12 cellular contexts compared by ENCODE assay signal in the genomic region with DNA sequence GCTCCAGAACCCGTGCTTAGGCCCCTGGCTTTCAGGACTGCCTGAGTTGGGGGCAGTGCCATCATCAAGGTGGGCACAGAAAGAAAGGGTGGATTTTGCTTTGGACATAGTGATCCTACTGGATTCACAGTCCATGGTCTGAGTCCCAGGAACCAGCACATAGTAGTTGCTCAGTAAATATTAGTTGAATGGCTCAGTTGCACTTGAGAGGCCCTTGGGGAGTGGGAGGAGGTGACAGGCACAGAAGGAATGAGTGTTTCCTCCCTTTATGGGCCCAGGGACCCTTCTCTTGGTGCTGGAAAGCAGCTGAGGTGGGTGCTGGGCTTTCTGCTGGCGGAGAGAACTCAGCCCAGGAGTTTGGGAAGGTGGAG. TPM values are rescaled to one million over a fixed set of nuclear protein-coding genes. Genes with fewer than 3 reads are reported as not detected.
DNase-seq lines count a peak whose midpoint lies in the region; ATAC-seq and TF ChIP-seq lines count a peak whose summit lies in the region.
"Had no signal": no experiment of that assay in that cellular context is flagged by ENCODE, and none has a peak within 500 bp of the region (broad histone marks: within the 10 kb centered on the region; RNA-seq: fewer than 3 reads in every experiment).

No MANE protein-coding gene starts in this region.

- peaks cover 74% of the 10 kb centered on the region for H3K4me1 Mint-ChIP-seq in mesothelial cell of epicardium

- peaks cover 29% of the 10 kb centered on the region for H3K4me1 ChIP-seq in body of pancreas
- peaks cover 51 to 87% of the 10 kb centered on the region in 2 donors for H3K4me1 ChIP-seq in thyroid gland

- H3K36me3 Mint-ChIP-seq in mesothelial cell of epicardium, result peaks cover 1% of the 10 kb centered on the region
- H3K36me3 Mint-ChIP-seq: natural killer cell treated with Interleukin-12 subunit alpha and Interleukin-12 subunit beta and Interleukin-15 and Interleukin-18, amount 100 ng/mL, for 72 hours had no signal

- H3K9me3 Mint-ChIP-seq in mesothelial cell of epicardium, result no peaks in the 10 kb centered on the region
- H3K9me3 Mint-ChIP-seq: GM23338; natural killer cell treated with Interleukin-12 subunit alpha and Interleukin-12 subunit beta and Interleukin-15 and Interleukin-18, amount 100 ng/mL, for 72 hours had no signal

- DNase-seq in body of pancreas, result no peak
- no peak for DNase-seq in mesothelial cell of epicardium (ENCODE audit: low spot score in 2 of 2, unreplicated experiment in 2 of 2)
- no peak for DNase-seq in thyroid gland
- no peak for DNase-seq in SK-N-DZ (ENCODE audit: low spot score)
- no peak for DNase-seq in NCI-H446 (lab: John Stamatoyannopoulos, UW)
- DNase-seq in medulla oblongata (ENCODE audit: extremely low spot score), result no peak
- DNase-seq: cortex of kidney had no signal

- H3K36me3 ChIP-seq in body of pancreas (replicated peaks in 1 of 2; ENCODE audit: insufficient read depth in 1 of 2, low read depth in 2 of 2), result no peaks in the 10 kb centered on the region
- no peaks in the 10 kb centered on the region for H3K36me3 ChIP-seq in thyroid gland

- H3K9me3 ChIP-seq in body of pancreas (no peaks in the 10 kb centered on the region), thyroid gland (no peaks in the 10 kb centered on the region)

- H3K27me3 ChIP-seq in body of pancreas (no peaks in the 10 kb centered on the region), thyroid gland (no peaks in the 10 kb centered on the region)

- H3K27ac ChIP-seq in body of pancreas (peak overlapping the region in 3 of 4 donors; percentile 38 to 60 (median 44)), thyroid gland (peak overlapping the region; percentile 80 to 99 (median 97))
- H3K27ac ChIP-seq: HL-60 had no signal

- H3K27ac Mint-ChIP-seq in mesothelial cell of epicardium, result peak overlapping the region; percentile 85
- H3K27ac Mint-ChIP-seq: GM23338; natural killer cell treated with Interleukin-12 subunit alpha and Interleukin-12 subunit beta and Interleukin-15 and Interleukin-18, amount 100 ng/mL, for 72 hours had no signal

- WGBS in body of pancreas, 2 donors, result 92 to 100% methylated on average over 2 of the region's 2 CpGs
- WGBS in thyroid gland, 2 donors, result 83 to 93% methylated on average over 2 of the region's 2 CpGs

- H3K27me3 Mint-ChIP-seq in mesothelial cell of epicardium (ENCODE audit: low read depth), result no peaks in the 10 kb centered on the region
- H3K27me3 Mint-ChIP-seq: natural killer cell treated with Interleukin-12 subunit alpha and Interleukin-12 subunit beta and Interleukin-15 and Interleukin-18, amount 100 ng/mL, for 72 hours had no signal

- TF ChIP-seq POLR2A in body of pancreas (IDR thresholded peaks at IDR 0.05) (no peak), thyroid gland (IDR thresholded peaks at IDR 0.05) (no peak)

- no peak for TF ChIP-seq CTCF in body of pancreas (IDR thresholded peaks at IDR 0.05)
- TF ChIP-seq CTCF in mesothelial cell of epicardium (IDR thresholded peaks at IDR 0.05; ENCODE audit: unreplicated experiment), result no peak
- no peak for TF ChIP-seq CTCF in thyroid gland (IDR thresholded peaks at IDR 0.05)

- no peak overlapping the region for H3K4me3 Mint-ChIP-seq in mesothelial cell of epicardium
- H3K4me3 Mint-ChIP-seq: natural killer cell treated with Interleukin-12 subunit alpha and Interleukin-12 subunit beta and Interleukin-15 and Interleukin-18, amount 100 ng/mL, for 72 hours had no signal

- H3K4me3 ChIP-seq in body of pancreas (no peak overlapping the region), thyroid gland (replicated peaks in 1 of 3) (no peak overlapping the region)
- H3K4me3 ChIP-seq: GM23338 had no signal

- ATAC-seq in HG02610 (IDR thresholded peaks at IDR 0.05; ENCODE audit: unreplicated experiment), result peak; percentile 4
- ATAC-seq in body of pancreas, result no peak
- ATAC-seq in GM18873 (IDR thresholded peaks at IDR 0.05; ENCODE audit: low FRiP score, unreplicated experiment), result no peak

- intact Hi-C loops in body of pancreas (cut with DNase I), result no loop called here
- intact Hi-C loops in thyroid gland (cut with DNase I), result no loop called here

RNA-seq across cellular contexts. Expression of gene ARHGEF17, which starts 16.6 kb away (rescaled TPM):
- total RNA-seq in body of pancreas, result 10 to 100 TPM; 19.2 to 28.0 TPM
- total RNA-seq in mesothelial cell of epicardium, result 136 to 150 TPM (median 140 TPM) in 3 replicates
- total RNA-seq in thyroid gland, result 100 to 1,000 TPM in 1 of 4 donors, 10 to 100 TPM in 3; 54.0 to 125 (median 61.4) TPM
- polyA plus RNA-seq in SK-N-DZ (2014; cell fraction: cytosol; rRNA removed), result 10.9 and 15.1 TPM in 2 replicates
- 97.3 and 116 TPM in 2 replicates for polyA plus RNA-seq in SK-N-DZ (2014; cell fraction: nucleus; rRNA removed)

RNA-seq across cellular contexts. Expression of gene RELT, which starts 51.5 kb away (rescaled TPM):
- total RNA-seq in body of pancreas (under 1 TPM; 0.33 to 0.52 TPM), mesothelial cell of epicardium (5.1 to 5.4 TPM (median 5.3 TPM) in 3 replicates), thyroid gland (1 to 10 TPM; 1.6 to 3.5 (median 1.9) TPM)
- polyA plus RNA-seq in SK-N-DZ (2014; cell fraction: cytosol; rRNA removed), result 14.9 and 15.9 TPM in 2 replicates
- polyA plus RNA-seq in SK-N-DZ (2014; cell fraction: nucleus; rRNA removed), result 39.1 and 40.6 TPM in 2 replicates

RNA-seq across cellular contexts. Expression of gene P2RY6, which starts 52.5 kb away (rescaled TPM):
- total RNA-seq in body of pancreas (not detected), mesothelial cell of epicardium (0.36 to 0.51 TPM (median 0.45 TPM) in 3 replicates), thyroid gland (1 to 10 TPM in 3 of 4 donors, under 1 TPM in 1; 0.93 to 4.0 (median 2.8) TPM)
- polyA plus RNA-seq in SK-N-DZ (2014; cell fraction: cytosol; rRNA removed), result 0.16 and 2.5 TPM in 2 replicates
- polyA plus RNA-seq in SK-N-DZ (2014; cell fraction: nucleus; rRNA removed), result 0.25 TPM in 1 of 2 replicates, not detected in the other
- total RNA-seq: GM23338; natural killer cell treated with Interleukin-12 subunit alpha and Interleukin-12 subunit beta and Interleukin-15 and Interleukin-18, amount 100 ng/mL, for 72 hours had no signal
- polyA plus RNA-seq: GM23338 had no signal
